ENCODE assay signal across 21 cellular contexts in genomic region chr1:203870256-203870655, GRCh38. TPM values are rescaled to one million over a fixed set of nuclear protein-coding genes. Genes with fewer than 3 reads are reported as not detected.
DNase-seq lines count a peak whose midpoint lies in the region; ATAC-seq, FAIRE-seq and TF ChIP-seq lines count a peak whose summit lies in the region.
"Had no signal": no experiment of that assay in that cellular context is flagged by ENCODE, and none has a peak within 500 bp of the region (broad histone marks: within the 10 kb centered on the region; RNA-seq: fewer than 3 reads in every experiment).

No MANE protein-coding gene starts in this region.

- dilution Hi-C loops in IMR-90 (cut with HindIII; ENCODE audit: low sequenced_read_pairs, unreplicated experiment) = loop anchor here (25.0 kb wide), 2 partner anchors 267 to 517 kb away; no protein-coding TSS in a partner anchor

- TF ChIP-seq POLR2A in IMR-90 (IDR thresholded peaks at IDR 0.05; ENCODE audit: low read depth, low read length) (no peak), K562 (conservative IDR thresholded peaks at IDR 0.05) (no peak; the same call in 1 of the 2 replicates)

- no peak overlapping the region for H3K23ac ChIP-seq in IMR-90 (ENCODE audit: low read depth, low read length)

- H2BK15ac ChIP-seq in IMR-90 (ENCODE audit: low read depth, low read length) = no peak overlapping the region

- H3K4me3 Mint-ChIP-seq in nephron progenitor cell = no peak overlapping the region
- H3K4me3 Mint-ChIP-seq: activated T-cell treated with anti-CD3 and anti-CD28 coated beads, Interleukin-2, amount 50 U/mL, for 72 hours; dendritic cell treated with granulocyte-macrophage colony-stimulating factor and Interleukin-4, amounts not matched to agents 40 ng/mL and 50 ng/mL, for 4 days; H9; immature natural killer cell had no signal

- H3K56ac ChIP-seq in IMR-90 (ENCODE audit: extremely low read depth, insufficient read depth, low read length) = no peak overlapping the region

- BruUV-seq in IMR-90 (replicated peaks; lab: Mats Ljungman, UMichigan) = no TSS peak
- no TSS peak for BruUV-seq in K562 (replicated peaks; lab: Mats Ljungman, UMichigan)

- H3K14ac ChIP-seq in IMR-90 (replicated peaks; ENCODE audit: low read depth, low read length) = no peak overlapping the region

- no peak overlapping the region for H4K91ac ChIP-seq in IMR-90 (ENCODE audit: insufficient read depth, low read depth, low read length)

- H3K9me3 ChIP-seq in IMR-90 (ENCODE audit: control insufficient read depth, insufficient read depth, low read length) (no peaks in the 10 kb centered on the region), K562 (replicated peaks; ENCODE audit: control insufficient read depth, insufficient read depth, low read depth, low read length) (no peaks in the 10 kb centered on the region), BE2C (no peaks in the 10 kb centered on the region)
- H3K9me3 ChIP-seq: BLaER1, stomach, vagina had no signal

- POLR2A ChIA-PET in IMR-90 (lab: Charles Lee; ENCODE audit: unreplicated experiment) = no interaction called here
- POLR2A ChIA-PET in K562 (lab: Yijun Ruan, JAX) = interaction anchor here (1.1 kb wide), 1 partner anchor 90 kb away, joined by 3 read pairs; no protein-coding TSS in a partner anchor

- peaks cover 5 to 17% of the 10 kb centered on the region in 2 experiments for H3K79me1 ChIP-seq in IMR-90 (ENCODE audit: low read depth in 1 of 2, low read length in 2 of 2)

- intact Hi-C loops in IMR-90 (cut with micrococcal nuclease) (no loop called here), K562 (cut with micrococcal nuclease) (loop anchor here (10.0 kb wide), 1 partner anchor 125 kb away; no protein-coding TSS in a partner anchor)

- TF ChIP-seq CTCF in IMR-90 (conservative IDR thresholded peaks at IDR 0.05; ENCODE audit: low read depth, low read length) = no peak
- no peak for TF ChIP-seq CTCF in K562 (IDR thresholded peaks at IDR 0.05 in 2 of 3, conservative IDR thresholded peaks at IDR 0.05 in 1 of 3; ENCODE audit: insufficient read depth in 2 of 3, low read depth in 1 of 3, low read length in 3 of 3)
- TF ChIP-seq CTCF in nephron progenitor cell (IDR thresholded peaks at IDR 0.05) = no peak
- TF ChIP-seq CTCF in BE2C (IDR thresholded peaks at IDR 0.05; ENCODE audit: low read depth, low read length) = no peak

- H3K9me1 ChIP-seq in IMR-90 (ENCODE audit: insufficient read depth, low read length) (peaks cover 2% of the 10 kb centered on the region; the same call in 1 of the 2 replicates), K562 (ENCODE audit: control insufficient read depth, insufficient read depth, low read length) (no peaks in the 10 kb centered on the region)

- peaks cover 68% of the 10 kb centered on the region for H3K36me3 Mint-ChIP-seq in nephron progenitor cell (ENCODE audit: low read depth)

- no peak overlapping the region for H4K8ac ChIP-seq in IMR-90 (ENCODE audit: low read depth in 2 of 2, low read length in 2 of 2)

- WGBS in IMR-90 (ENCODE audit: extremely low coverage in 2 of 2, insufficient read length in 1 of 2), 2 experiments = no CpG with 5 or more reads among the region's 1 CpG
- whole genome bisulfite sequencing in K562 (ENCODE audit: insufficient coverage, low coverage, missing lambda C conversion rate) = 92% methylated on average over 1 of the region's 1 CpG

- no peak overlapping the region for H2AK5ac ChIP-seq in IMR-90 (ENCODE audit: low read depth, low read length)

- H3K4ac ChIP-seq in IMR-90 (ENCODE audit: low read depth, low read length) = no peak overlapping the region

- H3K27me3 Mint-ChIP-seq in nephron progenitor cell (ENCODE audit: low read depth, poor library complexity) = no peaks in the 10 kb centered on the region
- H3K27me3 Mint-ChIP-seq: dendritic cell treated with granulocyte-macrophage colony-stimulating factor and Interleukin-4, amounts not matched to agents 40 ng/mL and 50 ng/mL, for 4 days had no signal

- CTCF ChIA-PET in IMR-90 (lab: Yijun Ruan, JAX) = interaction anchor here (0.6 to 4.9 kb wide), 7 partner anchors 10 to 258 kb away, joined by 3 to 95 read pairs (median 5); partner anchors contain the start of gene SOX13
- CTCF ChIA-PET in K562 (lab: Yijun Ruan, JAX; ENCODE audit: low intra/inter-chr PET ratio) = interaction anchor here (0.6 to 2.3 kb wide), 4 partner anchors 253 to 990 kb away, joined by 3 to 35 read pairs (median 4); no protein-coding TSS in a partner anchor

- H3K27me3 ChIP-seq in ACC112 (ENCODE audit: insufficient read depth, low read length) = no peaks in the 10 kb centered on the region
- no peaks in the 10 kb centered on the region for H3K27me3 ChIP-seq in IMR-90 (ENCODE audit: control insufficient read depth, insufficient read depth, low read length)
- no peaks in the 10 kb centered on the region for H3K27me3 ChIP-seq in K562 (ENCODE audit: control insufficient read depth in 2 of 2, insufficient read depth in 2 of 2, low read length in 2 of 2)
- no peaks in the 10 kb centered on the region for H3K27me3 ChIP-seq in BE2C
- H3K27me3 ChIP-seq: BLaER1, stomach, vagina had no signal

- no peaks in the 10 kb centered on the region for H3K9me3 Mint-ChIP-seq in nephron progenitor cell
- H3K9me3 Mint-ChIP-seq: activated T-cell treated with anti-CD3 and anti-CD28 coated beads, Interleukin-2, amount 50 U/mL, for 72 hours; dendritic cell treated with granulocyte-macrophage colony-stimulating factor and Interleukin-4, amounts not matched to agents 40 ng/mL and 50 ng/mL, for 4 days; H9; immature natural killer cell had no signal

- H3K79me2 ChIP-seq in ACC112 (ENCODE audit: control insufficient read depth, insufficient read depth, low read length, unreplicated experiment) (peaks cover 3% of the 10 kb centered on the region), K562 (ENCODE audit: control insufficient read depth, insufficient read depth, low read length) (peaks cover 4% of the 10 kb centered on the region; the same call in 1 of the 3 replicates)

- TF ChIP-seq RAD21 in IMR-90 (IDR thresholded peaks at IDR 0.05; ENCODE audit: low read length) = no peak
- no peak for TF ChIP-seq RAD21 in K562 (CRISPR knock-in tag; conservative IDR thresholded peaks at IDR 0.05 in 1 of 2, IDR thresholded peaks at IDR 0.05 in 1 of 2)

- H4K20me1 ChIP-seq in IMR-90 (ENCODE audit: insufficient read depth, low read length) (no peaks in the 10 kb centered on the region), K562 (replicated peaks; ENCODE audit: control insufficient read depth, insufficient read depth, low read length) (no peaks in the 10 kb centered on the region)

- H3K4me2 ChIP-seq in IMR-90 (ENCODE audit: low read depth, low read length) (no peak overlapping the region), K562 (ENCODE audit: insufficient read depth, low read length) (no peak overlapping the region)
- H3K4me2 ChIP-seq: BLaER1 had no signal

- H3K9ac ChIP-seq in IMR-90 (ENCODE audit: low read depth, low read length) (no peak overlapping the region), K562 (ENCODE audit: insufficient read depth in 1 of 2, low read depth in 2 of 2, low read length in 2 of 2) (no peak overlapping the region)
- H3K9ac ChIP-seq: BLaER1 had no signal

- H3K27ac Mint-ChIP-seq in nephron progenitor cell = peak overlapping the region; percentile 14
- H3K27ac Mint-ChIP-seq: dendritic cell treated with granulocyte-macrophage colony-stimulating factor and Interleukin-4, amounts not matched to agents 40 ng/mL and 50 ng/mL, for 4 days; H9 had no signal

- H4K5ac ChIP-seq in IMR-90 (ENCODE audit: low read depth, low read length) = no peak overlapping the region

- DNase-seq in IMR-90 (peak; percentile 31), K562 (ENCODE audit: extremely low read depth in 1 of 4, low spot score in 3 of 4) (no peak), nephron progenitor cell (no peak), BE2C (no peak), NCI-H526 treated with DMSO at 0.1 percent for 48 hours (lab: John Stamatoyannopoulos, UW) (no peak), kidney glomerular epithelial cell (lab: John Stamatoyannopoulos, UW) (no peak)
- DNase-seq: ACHN; activated T-cell treated with anti-CD3 and anti-CD28 coated beads, Interleukin-2, amount 50 U/mL, for 72 hours; central memory CD4-positive, alpha-beta T cell; H9; mammary epithelial cell; stimulated activated CD8-positive, alpha-beta memory T cell treated with anti-CD3 and anti-CD28 coated beads, Interleukin-4, amount 100 ng/mL, for 48 hours; stomach had no signal

- H2BK20ac ChIP-seq in IMR-90 (ENCODE audit: low read depth, low read length) = no peak overlapping the region

- H3K4me1 ChIP-seq in ACC112 (ENCODE audit: control insufficient read depth, insufficient read depth, low read length, unreplicated experiment) (peaks cover 14% of the 10 kb centered on the region), IMR-90 (ENCODE audit: control insufficient read depth, insufficient read depth, low read length) (no peaks in the 10 kb centered on the region), K562 (replicated peaks in 1 of 2; ENCODE audit: control insufficient read depth in 2 of 2, insufficient read depth in 2 of 2, low read length in 2 of 2) (no peaks in the 10 kb centered on the region), BE2C (no peaks in the 10 kb centered on the region)
- H3K4me1 ChIP-seq: BLaER1 had no signal

- in situ Hi-C loops in IMR-90 (cut with MboI; ENCODE audit: low sequenced_read_pairs) = loop anchor here (5.0 kb wide), 1 partner anchor 257 kb away; no protein-coding TSS in a partner anchor
- in situ Hi-C loops in K562 (cut with MboI) = no loop called here

- no peak for TF ChIP-seq EP300 in K562 (IDR thresholded peaks at IDR 0.05; ENCODE audit: low read length)

- no peak overlapping the region for H2AK9ac ChIP-seq in IMR-90 (replicated peaks; ENCODE audit: low read depth, low read length, poor library complexity)

- H2AFZ ChIP-seq in ACC112 (ENCODE audit: low read length, unreplicated experiment) (no peak overlapping the region), IMR-90 (replicated peaks; ENCODE audit: low read length, poor library complexity) (no peak overlapping the region), K562 (ENCODE audit: low read depth, low read length) (no peak overlapping the region)

- no peak overlapping the region for H2BK5ac ChIP-seq in IMR-90 (ENCODE audit: low read depth, low read length, poor library complexity, severe bottlenecking)

- H2BK120ac ChIP-seq in IMR-90 (ENCODE audit: low read depth, low read length) = no peak overlapping the region

- H3K4me3 ChIP-seq in ACC112 (ENCODE audit: low read depth, low read length) (no peak overlapping the region), IMR-90 (ENCODE audit: insufficient read depth, low read depth, low read length) (no peak overlapping the region), K562 (no peak overlapping the region), BE2C (ENCODE audit: low read depth, low read length) (no peak overlapping the region)
- H3K4me3 ChIP-seq: BLaER1, stomach, vagina had no signal

- H3K27ac ChIP-seq in ACC112 (ENCODE audit: low read depth, low read length) (peak overlapping the region; percentile 18; the same call in 1 of the 2 replicates), IMR-90 (ENCODE audit: insufficient read depth, low read length) (no peak overlapping the region), K562 (ENCODE audit: extremely low read depth, low read depth, low read length) (no peak overlapping the region)
- H3K27ac ChIP-seq: BLaER1, RWPE1, stomach had no signal

- H3K4me1 Mint-ChIP-seq in nephron progenitor cell = peaks cover 14% of the 10 kb centered on the region
- H3K4me1 Mint-ChIP-seq: immature natural killer cell had no signal

- ATAC-seq in IMR-90 (ENCODE audit: low read depth) (no peak), K562 (no peak), HG03460 (IDR thresholded peaks at IDR 0.05; ENCODE audit: unreplicated experiment) (no peak)

- H3K36me3 ChIP-seq in ACC112 (ENCODE audit: insufficient read depth, low read length) = peaks cover 24% of the 10 kb centered on the region
- H3K36me3 ChIP-seq in IMR-90 (ENCODE audit: control insufficient read depth, insufficient read depth, low read length) = peaks cover 23% of the 10 kb centered on the region
- peaks cover 72% of the 10 kb centered on the region for H3K36me3 ChIP-seq in K562 (ENCODE audit: control insufficient read depth, insufficient read depth, low read length)
- H3K36me3 ChIP-seq in BE2C = peaks cover 71% of the 10 kb centered on the region

- no peak for FAIRE-seq in K562 (lab: Jason Lieb, UNC)
- FAIRE-seq: GM12891 had no signal

- H3K18ac ChIP-seq in IMR-90 (ENCODE audit: low read depth, low read length) = no peak overlapping the region

RNA-seq across cellular contexts. Expression of gene SNRPE, which starts 8.9 kb away (rescaled TPM):
- 43.6 and 118 TPM in 2 replicates for total RNA-seq in IMR-90 (2012; rRNA removed)
- polyA plus RNA-seq in IMR-90 (2012; rRNA removed) = 178 and 219 TPM in 2 replicates
- polyA plus RNA-seq in IMR-90 (2012; cell fraction: cytosol; rRNA removed) = 15.8 and 48.1 TPM in 2 replicates
- polyA plus RNA-seq in IMR-90 (2012; cell fraction: nucleus; rRNA removed; ENCODE audit: low replicate concordance) = 12.1 and 50.7 TPM in 2 replicates
- total RNA-seq in K562 (2011; cell fraction: chromatin; rRNA removed; ENCODE audit: low replicate concordance) = 54.1 and 65.9 TPM in 2 replicates
- total RNA-seq in K562 (2011; cell fraction: nucleolus; rRNA removed) = 63.4 and 64.6 TPM in 2 replicates
- 96.9 and 119 TPM in 2 replicates for total RNA-seq in K562 (2011; cell fraction: nucleoplasm; rRNA removed)
- 158 and 216 TPM in 2 replicates for total RNA-seq in K562 (2014; rRNA removed)
- 595 and 636 TPM in 2 replicates for total RNA-seq in K562 (2014; rRNA removed; fragmentation: Illumina TruSeq; extraction: Trizol)
- total RNA-seq in K562 (2015; rRNA removed; fragmentation: Illumina TruSeq; extraction: Trizol) = 301 and 351 TPM in 2 replicates
- 442 and 541 TPM in 2 replicates for total RNA-seq in K562 (2021)
- 431 and 603 TPM in 2 replicates for polyA plus RNA-seq in K562 (2011; rRNA removed)
- 231 and 551 TPM in 2 replicates for polyA plus RNA-seq in K562 (2011; cell fraction: cytosol; rRNA removed)
- 88.3 and 172 TPM in 2 replicates for polyA plus RNA-seq in K562 (2011; cell fraction: nucleus; rRNA removed)
- 351 and 945 TPM in 2 replicates for polyA plus RNA-seq in K562 (2012)
- 376 and 415 TPM in 2 replicates for polyA plus RNA-seq in K562 (2014; fragmentation: Illumina TruSeq; extraction: Trizol)
- polyA plus RNA-seq in K562 (2014; fragmentation: Nextera tagmentation; extraction: Ambion mirVana) = 1,000 to 10,000 TPM; 1,614 to 1,893 TPM
- 381 and 487 TPM in 2 replicates for polyA plus RNA-seq in K562 (2014; rRNA removed)
- polyA minus RNA-seq in K562 (2011; rRNA and poly(A)+ RNA removed) = 394 and 412 TPM in 2 replicates
- 40.2 and 54.7 TPM in 2 replicates for polyA minus RNA-seq in K562 (2011; cell fraction: cytosol; rRNA and poly(A)+ RNA removed)
- polyA minus RNA-seq in K562 (2011; cell fraction: nucleus; rRNA and poly(A)+ RNA removed) = 31.1 and 54.2 TPM in 2 replicates
- 381 TPM for polyA plus RNA-seq in BE2C (2012; ENCODE audit: insufficient read depth, insufficient read length, low read depth)
